ENCODE assay signal across 1 cellular context in genomic region chr22:23216331-23217170, GRCh38.
TF ChIP-seq lines count a peak whose summit lies in the region.

No MANE protein-coding gene starts in this region.

TF ChIP-seq in HepG2, 621 proteins besides CTCF, POLR2A, EP300 and RAD21 (continued from another document and continues in another):
- TF ChIP-seq, protein P1, sequence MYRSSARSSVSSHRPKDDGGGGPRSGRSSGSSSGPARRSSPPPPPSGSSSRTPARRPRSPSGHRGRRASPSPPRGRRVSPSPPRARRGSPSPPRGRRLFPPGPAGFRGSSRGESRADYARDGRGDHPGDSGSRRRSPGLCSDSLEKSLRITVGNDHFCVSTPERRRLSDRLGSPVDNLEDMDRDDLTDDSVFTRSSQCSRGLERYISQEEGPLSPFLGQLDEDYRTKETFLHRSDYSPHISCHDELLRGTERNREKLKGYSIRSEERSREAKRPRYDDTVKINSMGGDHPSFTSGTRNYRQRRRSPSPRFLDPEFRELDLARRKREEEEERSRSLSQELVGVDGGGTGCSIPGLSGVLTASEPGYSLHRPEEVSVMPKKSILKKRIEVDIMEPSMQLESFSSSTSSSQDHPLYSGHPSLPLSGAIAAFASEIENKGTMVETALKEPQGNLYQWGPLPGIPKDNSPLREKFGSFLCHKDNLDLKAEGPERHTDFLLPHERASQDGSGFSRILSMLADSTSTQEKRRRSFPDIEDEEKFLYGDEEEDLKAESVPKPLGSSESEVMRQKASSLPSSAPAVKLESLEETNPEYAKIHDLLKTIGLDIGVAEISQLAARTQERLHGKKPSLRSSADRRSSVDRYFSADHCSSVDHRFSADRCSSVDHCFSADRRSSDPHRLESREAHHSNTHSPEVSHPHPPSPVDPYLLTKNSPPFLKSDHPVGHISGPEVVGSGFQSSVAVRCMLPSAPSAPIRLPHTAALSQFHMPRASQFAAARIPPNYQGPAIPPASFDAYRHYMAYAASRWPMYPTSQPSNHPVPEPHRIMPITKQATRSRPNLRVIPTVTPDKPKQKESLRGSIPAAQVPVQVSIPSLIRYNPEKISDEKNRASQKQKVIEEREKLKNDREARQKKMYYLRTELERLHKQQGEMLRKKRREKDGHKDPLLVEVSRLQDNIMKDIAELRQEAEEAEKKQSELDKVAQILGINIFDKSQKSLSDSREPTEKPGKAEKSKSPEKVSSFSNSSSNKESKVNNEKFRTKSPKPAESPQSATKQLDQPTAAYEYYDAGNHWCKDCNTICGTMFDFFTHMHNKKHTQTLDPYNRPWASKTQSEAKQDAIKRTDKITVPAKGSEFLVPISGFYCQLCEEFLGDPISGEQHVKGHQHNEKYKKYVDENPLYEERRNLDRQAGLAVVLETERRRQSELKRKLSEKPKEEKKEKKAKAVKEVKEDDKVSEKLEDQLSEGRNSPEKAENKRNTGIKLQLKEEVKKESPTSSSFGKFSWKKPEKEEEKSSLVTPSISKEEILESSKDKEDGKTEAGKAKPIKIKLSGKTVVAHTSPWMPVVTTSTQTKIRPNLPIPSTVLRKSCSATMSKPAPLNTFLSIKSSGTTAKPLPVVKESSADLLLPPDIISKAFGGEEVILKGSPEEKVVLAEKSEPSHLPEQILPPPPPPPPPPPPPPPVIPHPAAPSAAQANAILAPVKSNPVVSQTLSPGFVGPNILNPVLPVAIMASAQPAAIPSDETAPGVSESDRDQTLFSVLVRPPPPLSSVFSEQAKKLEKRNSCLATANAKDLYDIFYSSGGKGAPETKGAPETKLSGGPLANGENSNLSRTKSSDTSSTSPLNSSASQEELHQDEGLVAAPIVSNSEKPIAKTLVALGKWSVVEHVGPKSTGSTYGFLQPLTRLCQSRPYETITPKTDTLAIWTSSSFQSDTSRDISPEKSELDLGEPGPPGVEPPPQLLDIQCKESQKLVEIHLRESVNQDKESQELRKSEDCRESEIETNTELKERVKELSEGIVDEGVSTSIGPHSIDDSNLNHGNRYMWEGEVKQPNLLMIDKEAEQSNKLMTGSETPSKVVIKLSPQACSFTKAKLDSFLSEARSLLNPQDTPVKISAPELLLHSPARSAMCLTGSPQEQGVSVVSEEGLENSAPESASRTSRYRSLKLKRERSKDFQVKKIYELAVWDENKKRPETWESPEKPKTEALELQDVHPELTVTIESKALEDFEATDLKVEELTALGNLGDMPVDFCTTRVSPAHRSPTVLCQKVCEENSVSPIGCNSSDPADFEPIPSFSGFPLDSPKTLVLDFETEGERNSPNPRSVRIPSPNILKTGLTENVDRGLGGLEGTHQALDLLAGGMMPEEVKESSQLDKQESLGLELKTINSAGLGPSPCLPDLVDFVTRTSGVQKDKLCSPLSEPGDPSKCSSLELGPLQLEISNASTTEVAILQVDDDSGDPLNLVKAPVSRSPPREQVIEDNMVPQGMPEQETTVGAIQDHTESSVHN (CRISPR knock-in tag; IDR thresholded peaks at IDR 0.05), result no peak
- TF ChIP-seq HNRNPK (IDR thresholded peaks at IDR 0.05; ENCODE audit: low read depth, low read length, poor library complexity, severe bottlenecking), result no peak
- TF ChIP-seq E2F1 (CRISPR knock-in tag; IDR thresholded peaks at IDR 0.05), result no peak
- TF ChIP-seq TEAD3 (CRISPR knock-in tag; optimal IDR thresholded peaks at IDR 0.05; ENCODE audit: borderline replicate concordance), result no peak
- TF ChIP-seq DPF2 (CRISPR knock-in tag; IDR thresholded peaks at IDR 0.05; ENCODE audit: borderline replicate concordance, low read depth), result peak; percentile 81
- no peak for TF ChIP-seq ZNF768 (CRISPR knock-in tag; IDR thresholded peaks at IDR 0.05)
- no peak; the same call in 1 of the 2 replicates for TF ChIP-seq ATF2 (CRISPR knock-in tag; IDR thresholded peaks at IDR 0.05)
- no peak for TF ChIP-seq NR1H2 (CRISPR knock-in tag; IDR thresholded peaks at IDR 0.05; ENCODE audit: borderline replicate concordance, low read depth)
- no peak; the same call in 1 of the 2 replicates for TF ChIP-seq FOXC1 (CRISPR knock-in tag; IDR thresholded peaks at IDR 0.05; ENCODE audit: borderline replicate concordance)
- TF ChIP-seq FIP1L1 (IDR thresholded peaks at IDR 0.05; ENCODE audit: borderline replicate concordance, insufficient read depth, low read depth, low read length), result no peak
- no peak for TF ChIP-seq HOXA9 (CRISPR knock-in tag; IDR thresholded peaks at IDR 0.05; ENCODE audit: borderline replicate concordance)
- TF ChIP-seq ZNF749 (CRISPR knock-in tag; IDR thresholded peaks at IDR 0.05; ENCODE audit: borderline replicate concordance), result no peak
- TF ChIP-seq CREB3 (CRISPR knock-in tag; IDR thresholded peaks at IDR 0.05), result no peak
- TF ChIP-seq ZNF607 (CRISPR knock-in tag; IDR thresholded peaks at IDR 0.05; ENCODE audit: borderline replicate concordance), result 0 out of 2 replicates have a peak, but pooled peaks have one; percentile 31
- 0 out of 2 replicates have a peak, but pooled peaks have one; percentile 50 for TF ChIP-seq SSRP1 (CRISPR knock-in tag; IDR thresholded peaks at IDR 0.05)
- TF ChIP-seq, protein P2, sequence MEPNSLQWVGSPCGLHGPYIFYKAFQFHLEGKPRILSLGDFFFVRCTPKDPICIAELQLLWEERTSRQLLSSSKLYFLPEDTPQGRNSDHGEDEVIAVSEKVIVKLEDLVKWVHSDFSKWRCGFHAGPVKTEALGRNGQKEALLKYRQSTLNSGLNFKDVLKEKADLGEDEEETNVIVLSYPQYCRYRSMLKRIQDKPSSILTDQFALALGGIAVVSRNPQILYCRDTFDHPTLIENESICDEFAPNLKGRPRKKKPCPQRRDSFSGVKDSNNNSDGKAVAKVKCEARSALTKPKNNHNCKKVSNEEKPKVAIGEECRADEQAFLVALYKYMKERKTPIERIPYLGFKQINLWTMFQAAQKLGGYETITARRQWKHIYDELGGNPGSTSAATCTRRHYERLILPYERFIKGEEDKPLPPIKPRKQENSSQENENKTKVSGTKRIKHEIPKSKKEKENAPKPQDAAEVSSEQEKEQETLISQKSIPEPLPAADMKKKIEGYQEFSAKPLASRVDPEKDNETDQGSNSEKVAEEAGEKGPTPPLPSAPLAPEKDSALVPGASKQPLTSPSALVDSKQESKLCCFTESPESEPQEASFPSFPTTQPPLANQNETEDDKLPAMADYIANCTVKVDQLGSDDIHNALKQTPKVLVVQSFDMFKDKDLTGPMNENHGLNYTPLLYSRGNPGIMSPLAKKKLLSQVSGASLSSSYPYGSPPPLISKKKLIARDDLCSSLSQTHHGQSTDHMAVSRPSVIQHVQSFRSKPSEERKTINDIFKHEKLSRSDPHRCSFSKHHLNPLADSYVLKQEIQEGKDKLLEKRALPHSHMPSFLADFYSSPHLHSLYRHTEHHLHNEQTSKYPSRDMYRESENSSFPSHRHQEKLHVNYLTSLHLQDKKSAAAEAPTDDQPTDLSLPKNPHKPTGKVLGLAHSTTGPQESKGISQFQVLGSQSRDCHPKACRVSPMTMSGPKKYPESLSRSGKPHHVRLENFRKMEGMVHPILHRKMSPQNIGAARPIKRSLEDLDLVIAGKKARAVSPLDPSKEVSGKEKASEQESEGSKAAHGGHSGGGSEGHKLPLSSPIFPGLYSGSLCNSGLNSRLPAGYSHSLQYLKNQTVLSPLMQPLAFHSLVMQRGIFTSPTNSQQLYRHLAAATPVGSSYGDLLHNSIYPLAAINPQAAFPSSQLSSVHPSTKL (CRISPR knock-in tag; IDR thresholded peaks at IDR 0.05), result peak; percentile 78
- TF ChIP-seq KAT8 (CRISPR knock-in tag; IDR thresholded peaks at IDR 0.05), result peak; percentile 64; the same call in 1 of the 2 replicates
- TF ChIP-seq ERF (CRISPR knock-in tag; IDR thresholded peaks at IDR 0.05), result peak; percentile 67; the same call in 1 of the 2 replicates
- no peak for TF ChIP-seq PLSCR1 (CRISPR knock-in tag; IDR thresholded peaks at IDR 0.05; ENCODE audit: borderline replicate concordance)
- peak; percentile 60 for TF ChIP-seq ZNF263 (CRISPR knock-in tag; IDR thresholded peaks at IDR 0.05)
- no peak for TF ChIP-seq ZFP41 (CRISPR knock-in tag; IDR thresholded peaks at IDR 0.05; ENCODE audit: borderline replicate concordance)
- no peak for TF ChIP-seq ZNF274 (CRISPR knock-in tag; IDR thresholded peaks at IDR 0.05)
- TF ChIP-seq ZMYM4 (CRISPR knock-in tag; IDR thresholded peaks at IDR 0.05), result peak; percentile 73
- TF ChIP-seq HNRNPUL1 (IDR thresholded peaks at IDR 0.05; ENCODE audit: low read depth, low read length), result no peak
- no peak for TF ChIP-seq BATF2 (CRISPR knock-in tag; IDR thresholded peaks at IDR 0.05)
- TF ChIP-seq RCOR2 (CRISPR knock-in tag; IDR thresholded peaks at IDR 0.05), result peak; percentile 70; the same call in 1 of the 2 replicates
- TF ChIP-seq RBFOX2 (IDR thresholded peaks at IDR 0.05; ENCODE audit: low read depth, low read length), result no peak
- TF ChIP-seq ZNF770 (CRISPR knock-in tag; IDR thresholded peaks at IDR 0.05), result no peak
- no peak for TF ChIP-seq TRIM22 (IDR thresholded peaks at IDR 0.05)
- peak; percentile 36; the same call in 1 of the 2 replicates for TF ChIP-seq SOX5 (CRISPR knock-in tag; IDR thresholded peaks at IDR 0.05; ENCODE audit: borderline replicate concordance)
- TF ChIP-seq HDAC1 (CRISPR knock-in tag; IDR thresholded peaks at IDR 0.05), result peak; percentile 77
- TF ChIP-seq POGZ (CRISPR knock-in tag; IDR thresholded peaks at IDR 0.05), result no peak
- TF ChIP-seq SRY (CRISPR knock-in tag; IDR thresholded peaks at IDR 0.05), result no peak
- TF ChIP-seq SNRNP70 (IDR thresholded peaks at IDR 0.05; ENCODE audit: low read depth, low read length), result no peak
- TF ChIP-seq ZNF792 (CRISPR knock-in tag; IDR thresholded peaks at IDR 0.05), result peak; percentile 50; the same call in 1 of the 2 replicates
- TF ChIP-seq SP2 (CRISPR knock-in tag; IDR thresholded peaks at IDR 0.05), result no peak
- TF ChIP-seq ZBTB7A (CRISPR knock-in tag; IDR thresholded peaks at IDR 0.05), result no peak
- peak; percentile 64; the same call in 1 of the 2 replicates for TF ChIP-seq ZNF331 (CRISPR knock-in tag; IDR thresholded peaks at IDR 0.05)
